Comparison of ENCODE assay signal across 39 cellular contexts in the genomic region with DNA sequence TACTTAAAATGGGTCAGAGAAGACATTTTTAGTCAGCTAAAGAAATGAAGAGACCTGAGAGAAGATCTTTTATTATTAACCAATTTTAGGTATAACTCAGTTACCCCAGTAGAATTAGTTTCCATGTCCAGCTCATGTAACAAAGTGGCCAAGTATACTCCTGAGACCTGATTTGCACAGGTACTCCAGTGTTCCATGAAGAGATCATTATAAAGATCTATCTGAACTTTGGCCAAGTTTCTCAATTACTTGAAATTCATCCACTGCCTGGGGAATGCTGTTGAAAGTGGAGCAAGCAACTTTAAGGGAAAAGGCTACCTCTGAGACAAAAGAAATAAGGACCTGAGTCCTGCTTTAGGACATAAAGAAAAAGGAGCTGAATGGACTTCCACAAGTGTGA. TPM values are rescaled to one million over a fixed set of nuclear protein-coding genes. Genes with fewer than 3 reads are reported as not detected.
"Had no signal": no experiment of that assay in that cellular context is flagged by ENCODE, and none has a peak within 500 bp of the region (broad histone marks: within the 10 kb centered on the region; RNA-seq: fewer than 3 reads in every experiment).

No MANE protein-coding gene starts in this region.

- DNase-seq: activated B cell treated with CpG ODN at 0.5 μM for 24 hours; activated CD4-positive, alpha-beta memory T cell treated with anti-CD3 and anti-CD28 coated beads for 36 hours; activated CD4-positive, alpha-beta T cell treated with anti-CD3 and anti-CD28 coated beads for 4 hours; activated CD4-positive, alpha-beta T cell treated with anti-CD3 and anti-CD28 coated beads, Interleukin-2, amount 10 ng/mL, durations not matched to agents 24 days and 14 days; activated CD4-positive, alpha-beta T cell treated with anti-CD3 and anti-CD28 coated beads, Interleukin-2, amount 50 U/mL, for 1 hour; activated CD4-positive, alpha-beta T cell treated with anti-CD3 and anti-CD28 coated beads, Interleukin-2, amount 50 U/mL, for 4 hours; activated CD4-positive, CD25-positive, alpha-beta regulatory T cell treated with anti-CD3 and anti-CD28 coated beads, Interleukin-2, amount 50 U/mL, for 72 hours; activated CD8-positive, alpha-beta memory T cell treated with anti-CD3 and anti-CD28 coated beads, Interleukin-2, amount 50 U/mL, for 4 hours; activated CD8-positive, alpha-beta T cell treated with anti-CD3 and anti-CD28 coated beads for 36 hours; activated effector memory CD4-positive, alpha-beta T cell treated with anti-CD3 and anti-CD28 coated beads, Interleukin-2, amount 50 U/mL, for 16 hours; activated gamma-delta T cell treated with Interleukin-2 at 50 U/mL for 16 hours; activated naive CD4-positive, alpha-beta T cell; activated naive CD4-positive, alpha-beta T cell treated with anti-CD3 and anti-CD28 coated beads, Interleukin-2, amount 10 ng/mL, durations not matched to agents 7 days and 5 days; activated naive CD8-positive, alpha-beta T cell treated with anti-CD3 and anti-CD28 coated beads, Interleukin-2, amount 10 ng/mL, durations not matched to agents 7 days and 5 days; activated naive CD8-positive, alpha-beta T cell treated with anti-CD3 and anti-CD28 coated beads, Interleukin-2, amount 50 U/mL, for 24 hours; activated T-cell treated with anti-CD3 and anti-CD28 coated beads for 4 hours; activated T-cell treated with anti-CD3 and anti-CD28 coated beads, Interleukin-2, amount 50 U/mL, for 1 hour; activated T-cell treated with anti-CD3 and anti-CD28 coated beads, Interleukin-2, amount 50 U/mL, for 4 hours; activated T-cell treated with anti-CD3 and anti-CD28 coated beads, Interleukin-2, amount 50 U/mL, for 72 hours; amygdala; anterior cingulate cortex; caudate nucleus; cerebellar nuclear complex; T-helper 1 cell; T-helper 2 cell; T-helper 9 cell had no signal

- H3K36me3 ChIP-seq: ascending aorta, cardiac muscle cell had no signal

- H3K27me3 Mint-ChIP-seq: activated CD8-positive, alpha-beta T cell treated with anti-CD3 and anti-CD28 coated beads for 36 hours; activated naive CD4-positive, alpha-beta T cell treated with anti-CD3 and anti-CD28 coated beads, Interleukin-2, amount 10 ng/mL, durations not matched to agents 7 days and 5 days; central memory CD8-positive, alpha-beta T cell had no signal

- H3K4me3 ChIP-seq: ascending aorta, cardiac muscle cell had no signal

- H3K4me1 Mint-ChIP-seq: activated B cell treated with CpG ODN at 0.5 μM for 24 hours; activated naive CD4-positive, alpha-beta T cell treated with anti-CD3 and anti-CD28 coated beads, Interleukin-2, amount 10 ng/mL, durations not matched to agents 7 days and 5 days; activated naive CD4-positive, alpha-beta T cell treated with anti-CD3 and anti-CD28 coated beads, Interleukin-2, amount 50 U/mL, for 24 hours; activated naive CD8-positive, alpha-beta T cell treated with anti-CD3 and anti-CD28 coated beads, Interleukin-2, amount 10 ng/mL, durations not matched to agents 7 days and 5 days; brain; central memory CD8-positive, alpha-beta T cell had no signal

- H3K27ac Mint-ChIP-seq: activated B cell treated with CpG ODN at 0.5 μM for 24 hours; activated CD4-positive, alpha-beta memory T cell treated with anti-CD3 and anti-CD28 coated beads for 36 hours; activated CD4-positive, alpha-beta T cell treated with anti-CD3 and anti-CD28 coated beads, Interleukin-2, amount 10 ng/mL, durations not matched to agents 24 days and 14 days; activated CD8-positive, alpha-beta T cell treated with anti-CD3 and anti-CD28 coated beads for 36 hours; activated naive CD4-positive, alpha-beta T cell treated with anti-CD3 and anti-CD28 coated beads, Interleukin-2, amount 10 ng/mL, durations not matched to agents 7 days and 5 days; activated naive CD4-positive, alpha-beta T cell treated with anti-CD3 and anti-CD28 coated beads, Interleukin-2, amount 50 U/mL, for 24 hours; activated naive CD8-positive, alpha-beta T cell; activated naive CD8-positive, alpha-beta T cell treated with anti-CD3 and anti-CD28 coated beads, Interleukin-2, amount 10 ng/mL, durations not matched to agents 7 days and 5 days; activated naive CD8-positive, alpha-beta T cell treated with anti-CD3 and anti-CD28 coated beads, Interleukin-2, amount 50 U/mL, for 24 hours; activated T-cell treated with anti-CD3 and anti-CD28 coated beads, Interleukin-2, amount 50 U/mL, for 72 hours; activated T-helper 1 cell treated with anti-CD3 and anti-CD28 coated beads, Interleukin-12 subunit alpha, Interleukin-12 subunit beta, Interleukin-2, Interleukin-4 antibody, amounts not matched to agents 30 ng/mL and 10 ng/mL and 1 ng/mL, durations not matched to agents 14 hours and 24 hours and 36 hours; activated T-helper 17 cell treated with anti-CD3 and anti-CD28 coated beads, Interleukin-2, amount 50 U/mL, for 72 hours; brain; T-helper 1 cell treated with Interleukin-12 subunit alpha and Interleukin-12 subunit beta and Interleukin-4 antibody, amounts not matched to agents 30 μg/mL and 1 μg/mL, for 36 hours; T-helper 2 cell treated with Interferon-gamma antibody and Interleukin-4, amounts not matched to agents 5 μg/mL and 100 μg/mL, for 36 hours had no signal

- H3K36me3 Mint-ChIP-seq: activated CD4-positive, alpha-beta memory T cell treated with anti-CD3 and anti-CD28 coated beads for 36 hours; activated naive CD4-positive, alpha-beta T cell treated with anti-CD3 and anti-CD28 coated beads, Interleukin-2, amount 10 ng/mL, durations not matched to agents 7 days and 5 days; activated naive CD4-positive, alpha-beta T cell treated with anti-CD3 and anti-CD28 coated beads, Interleukin-2, amount 50 U/mL, for 24 hours; activated naive CD8-positive, alpha-beta T cell; activated naive CD8-positive, alpha-beta T cell treated with anti-CD3 and anti-CD28 coated beads, Interleukin-2, amount 10 ng/mL, durations not matched to agents 7 days and 5 days had no signal

- H3K27me3 ChIP-seq: ascending aorta, cardiac muscle cell had no signal

- H3K4me3 Mint-ChIP-seq: activated B cell treated with CpG ODN at 0.5 μM for 24 hours; activated CD4-positive, alpha-beta memory T cell treated with anti-CD3 and anti-CD28 coated beads for 36 hours; activated CD4-positive, alpha-beta T cell treated with anti-CD3 and anti-CD28 coated beads, Interleukin-2, amount 10 ng/mL, durations not matched to agents 24 days and 14 days; activated CD8-positive, alpha-beta T cell treated with anti-CD3 and anti-CD28 coated beads for 36 hours; activated naive CD4-positive, alpha-beta T cell treated with anti-CD3 and anti-CD28 coated beads, Interleukin-2, amount 10 ng/mL, durations not matched to agents 7 days and 5 days; activated naive CD4-positive, alpha-beta T cell treated with anti-CD3 and anti-CD28 coated beads, Interleukin-2, amount 50 U/mL, for 24 hours; activated naive CD8-positive, alpha-beta T cell; activated naive CD8-positive, alpha-beta T cell treated with anti-CD3 and anti-CD28 coated beads, Interleukin-2, amount 10 ng/mL, durations not matched to agents 7 days and 5 days; activated naive CD8-positive, alpha-beta T cell treated with anti-CD3 and anti-CD28 coated beads, Interleukin-2, amount 50 U/mL, for 24 hours; activated T-cell treated with anti-CD3 and anti-CD28 coated beads, Interleukin-2, amount 50 U/mL, for 4 hours; activated T-cell treated with anti-CD3 and anti-CD28 coated beads, Interleukin-2, amount 50 U/mL, for 72 hours; activated T-helper 1 cell treated with anti-CD3 and anti-CD28 coated beads, Interleukin-12 subunit alpha, Interleukin-12 subunit beta, Interleukin-2, Interleukin-4 antibody, amounts not matched to agents 30 ng/mL and 10 ng/mL and 1 ng/mL, durations not matched to agents 14 hours and 24 hours and 36 hours; activated T-helper 17 cell treated with anti-CD3 and anti-CD28 coated beads, Interleukin-2, amount 50 U/mL, for 72 hours; brain; central memory CD8-positive, alpha-beta T cell; T-helper 1 cell treated with Interleukin-12 subunit alpha and Interleukin-12 subunit beta and Interleukin-4 antibody, amounts not matched to agents 30 μg/mL and 1 μg/mL, for 36 hours; T-helper 2 cell treated with Interferon-gamma antibody and Interleukin-4, amounts not matched to agents 5 μg/mL and 100 μg/mL, for 36 hours had no signal

- H3K9me3 ChIP-seq: ascending aorta had no signal

- ATAC-seq: activated CD8-positive, alpha-beta T cell treated with anti-CD3 and anti-CD28 coated beads for 36 hours; activated naive CD8-positive, alpha-beta T cell treated with anti-CD3 and anti-CD28 coated beads, Interleukin-2, amount 50 U/mL, for 24 hours; activated T-cell treated with anti-CD3 and anti-CD28 coated beads, Interleukin-2, amount 50 U/mL, for 4 hours; activated T-helper 17 cell treated with anti-CD3 and anti-CD28 coated beads, Interleukin-2, amount 50 U/mL, for 72 hours had no signal

- H3K27ac ChIP-seq: ascending aorta, cardiac muscle cell, VCaP had no signal

- H3K4me1 ChIP-seq: ascending aorta had no signal

RNA-seq across cellular contexts. Expression of a gene that starts 47.0 kb away (rescaled TPM):
- total RNA-seq: activated B cell treated with CpG ODN at 0.5 μM for 24 hours; activated CD4-positive, alpha-beta memory T cell treated with anti-CD3 and anti-CD28 coated beads for 36 hours; activated CD4-positive, alpha-beta T cell treated with anti-CD3 and anti-CD28 coated beads, Interleukin-2, amount 10 ng/mL, durations not matched to agents 24 days and 14 days; activated CD8-positive, alpha-beta memory T cell treated with anti-CD3 and anti-CD28 coated beads for 36 hours; activated CD8-positive, alpha-beta T cell treated with anti-CD3 and anti-CD28 coated beads for 36 hours; activated naive CD8-positive, alpha-beta T cell treated with anti-CD3 and anti-CD28 coated beads, Interleukin-2, amount 10 ng/mL, durations not matched to agents 7 days and 5 days; activated T-cell treated with anti-CD3 and anti-CD28 coated beads, Interleukin-2, amount 50 U/mL, for 72 hours; activated T-helper 1 cell treated with anti-CD3 and anti-CD28 coated beads, Interleukin-12 subunit alpha, Interleukin-12 subunit beta, Interleukin-2, Interleukin-4 antibody, amounts not matched to agents 30 ng/mL and 10 ng/mL and 1 ng/mL, durations not matched to agents 14 hours and 24 hours and 36 hours; activated T-helper 17 cell treated with anti-CD3 and anti-CD28 coated beads, Interleukin-2, amount 50 U/mL, for 72 hours; chondrocyte had no signal
